Comparison of ENCODE assay signal across 13 cellular contexts in the genomic region with DNA sequence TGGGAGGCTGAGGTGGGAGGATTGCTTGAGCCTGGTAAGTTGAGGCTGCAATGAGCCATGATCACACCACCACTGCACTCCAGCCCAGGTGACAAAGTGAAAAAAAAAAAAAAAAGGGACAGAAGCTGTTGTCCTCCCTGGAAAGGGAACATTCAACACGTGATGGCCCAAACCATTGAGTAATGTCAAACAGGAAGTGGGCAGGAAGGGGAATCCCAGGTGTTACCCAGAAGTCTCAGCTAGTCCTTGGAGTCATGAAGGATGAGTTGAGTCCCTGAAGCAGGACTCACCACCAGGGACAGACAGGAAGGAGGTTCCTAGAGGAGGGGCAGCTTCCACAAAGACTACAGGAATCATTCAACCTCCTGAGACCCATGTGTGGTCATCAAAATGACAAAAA. TPM values are rescaled to one million over a fixed set of nuclear protein-coding genes. Genes with fewer than 3 reads are reported as not detected.
DNase-seq lines count a peak whose midpoint lies in the region; ATAC-seq, FAIRE-seq and TF ChIP-seq lines count a peak whose summit lies in the region.
"Had no signal": no experiment of that assay in that cellular context is flagged by ENCODE, and none has a peak within 500 bp of the region (broad histone marks: within the 10 kb centered on the region; RNA-seq: fewer than 3 reads in every experiment).

No MANE protein-coding gene starts in this region.

- RAD21 ChIA-PET in GM12878 (lab: Charles Lee; ENCODE audit: unreplicated experiment) = interaction anchor here (0.7 to 1.5 kb wide), 3 partner anchors 273 to 294 kb away, joined by 3 to 5 read pairs (median 4); no protein-coding TSS in a partner anchor

- H3K9me3 ChIP-seq in GM12878 (replicated peaks; ENCODE audit: control insufficient read depth, insufficient read depth, low read length) = no peaks in the 10 kb centered on the region; the same call in 1 of the 3 replicates
- H3K9me3 ChIP-seq: psoas muscle, SK-N-SH had no signal

- no peak; a peak in 1 of 4 replicates for TF ChIP-seq EP300 in GM12878 (IDR thresholded peaks at IDR 0.05; ENCODE audit: borderline replicate concordance in 1 of 2, control insufficient read depth in 1 of 2, low read depth in 2 of 2, low read length in 2 of 2)

- TF ChIP-seq CTCF in GM12878 (IDR thresholded peaks at IDR 0.05 in 2 of 3, conservative IDR thresholded peaks at IDR 0.05 in 1 of 3; ENCODE audit: control insufficient read depth in 2 of 3, extremely low read depth in 1 of 3, insufficient read depth in 1 of 3, low read depth in 3 of 3, low read length in 3 of 3) = no peak

- no peaks in the 10 kb centered on the region for H3K27me3 ChIP-seq in GM12878 (replicated peaks in 1 of 2; ENCODE audit: control insufficient read depth in 2 of 2, insufficient read depth in 2 of 2, low read length in 1 of 2)

- H3K4me1 Mint-ChIP-seq in activated naive CD4-positive, alpha-beta T cell treated with anti-CD3 and anti-CD28 coated beads, Interleukin-2, amount 10 ng/mL, durations not matched to agents 7 days and 5 days = peaks cover 14% of the 10 kb centered on the region
- peaks cover 15% of the 10 kb centered on the region for H3K4me1 Mint-ChIP-seq in stimulated activated naive CD8-positive, alpha-beta T cell treated with anti-CD3 and anti-CD28 coated beads, Interleukin-15, Interleukin-2, amounts not matched to agents 100 ng/mL and 50 ng/mL, for 24 hours (ENCODE audit: low read depth)

- H3K9ac ChIP-seq in GM12878 (ENCODE audit: control insufficient read depth, insufficient read depth, low read length) = no peak overlapping the region
- H3K9ac ChIP-seq: SK-N-SH had no signal

- no peak overlapping the region for H3K4me3 Mint-ChIP-seq in activated naive CD4-positive, alpha-beta T cell treated with anti-CD3 and anti-CD28 coated beads, Interleukin-2, amount 10 ng/mL, durations not matched to agents 7 days and 5 days
- no peak overlapping the region for H3K4me3 Mint-ChIP-seq in stimulated activated naive CD8-positive, alpha-beta T cell treated with anti-CD3 and anti-CD28 coated beads, Interleukin-15, Interleukin-2, amounts not matched to agents 100 ng/mL and 50 ng/mL, for 24 hours

- peak overlapping the region; percentile 25 for H2AFZ ChIP-seq in GM12878 (ENCODE audit: control insufficient read depth, low read depth, low read length)

- POLR2A ChIA-PET in GM12878 (lab: Charles Lee) = interaction anchor here (0.9 kb wide), 1 partner anchor 57 kb away, joined by 3 read pairs; no protein-coding TSS in a partner anchor

- H3K9me3 Mint-ChIP-seq in activated naive CD4-positive, alpha-beta T cell treated with anti-CD3 and anti-CD28 coated beads, Interleukin-2, amount 10 ng/mL, durations not matched to agents 7 days and 5 days = no peaks in the 10 kb centered on the region
- peaks cover 3% of the 10 kb centered on the region for H3K9me3 Mint-ChIP-seq in stimulated activated naive CD8-positive, alpha-beta T cell treated with anti-CD3 and anti-CD28 coated beads, Interleukin-15, Interleukin-2, amounts not matched to agents 100 ng/mL and 50 ng/mL, for 24 hours

- WGBS in GM12878 (ENCODE audit: insufficient coverage, insufficient replicate concordance, low lambda C conversion rate, missing lambda C conversion rate) = 0% methylated on average over 1 of the region's 1 CpG

- no peak for TF ChIP-seq RAD21 in GM12878 (IDR thresholded peaks at IDR 0.05; ENCODE audit: insufficient read depth, low read depth, low read length)

- FAIRE-seq in GM12878 (lab: Jason Lieb, UNC) = peak; percentile 78
- FAIRE-seq: endometrium, islet of Langerhans had no signal

- H3K4me1 ChIP-seq in GM12878 (ENCODE audit: control insufficient read depth, insufficient read depth, low read length) = peaks cover 5% of the 10 kb centered on the region; the same call in 1 of the 2 replicates
- H3K4me1 ChIP-seq: psoas muscle had no signal

- BruUV-seq in GM12878 (replicated peaks; lab: Mats Ljungman, UMichigan) = no TSS peak

- CTCF ChIA-PET in activated naive CD4-positive, alpha-beta T cell treated with anti-CD3 and anti-CD28 coated beads, Interleukin-2, amount 10 ng/mL, durations not matched to agents 7 days and 5 days (lab: Charles Lee) = no interaction called here
- CTCF ChIA-PET in GM12878 (lab: Yijun Ruan, JAX) = interaction anchor here (0.5 to 1.5 kb wide), 4 partner anchors 15 to 466 kb away, joined by 3 read pairs; no protein-coding TSS in a partner anchor

- H4K20me1 ChIP-seq in GM12878 (ENCODE audit: control insufficient read depth, insufficient read depth) = no peaks in the 10 kb centered on the region

- H3K27ac ChIP-seq in GM12878 (ENCODE audit: control insufficient read depth, insufficient read depth) = no peak overlapping the region
- H3K27ac ChIP-seq: psoas muscle had no signal

- intact Hi-C loops in GM12878 (cut with micrococcal nuclease; ENCODE audit: unreplicated experiment) = no loop called here

- H3K27ac Mint-ChIP-seq in activated naive CD4-positive, alpha-beta T cell treated with anti-CD3 and anti-CD28 coated beads, Interleukin-2, amount 10 ng/mL, durations not matched to agents 7 days and 5 days = no peak overlapping the region
- H3K27ac Mint-ChIP-seq in stimulated activated naive CD8-positive, alpha-beta T cell treated with anti-CD3 and anti-CD28 coated beads, Interleukin-15, Interleukin-2, amounts not matched to agents 100 ng/mL and 50 ng/mL, for 24 hours = peak overlapping the region; percentile 80

- SMC1A ChIA-PET in GM12878 (lab: Charles Lee; ENCODE audit: uncharacterized antibody, unreplicated experiment) = interaction anchor here (0.9 to 1.4 kb wide), 4 partner anchors 18 to 272 kb away, joined by 3 to 5 read pairs (median 3); no protein-coding TSS in a partner anchor

- peak; percentile 84 for ATAC-seq in GM12878
- ATAC-seq: psoas muscle had no signal

- H3K27me3 Mint-ChIP-seq in activated naive CD4-positive, alpha-beta T cell treated with anti-CD3 and anti-CD28 coated beads, Interleukin-2, amount 10 ng/mL, durations not matched to agents 7 days and 5 days = peaks cover 10% of the 10 kb centered on the region
- H3K27me3 Mint-ChIP-seq in stimulated activated naive CD8-positive, alpha-beta T cell treated with anti-CD3 and anti-CD28 coated beads, Interleukin-15, Interleukin-2, amounts not matched to agents 100 ng/mL and 50 ng/mL, for 24 hours = no peaks in the 10 kb centered on the region

- H3K36me3 Mint-ChIP-seq in activated naive CD4-positive, alpha-beta T cell treated with anti-CD3 and anti-CD28 coated beads, Interleukin-2, amount 10 ng/mL, durations not matched to agents 7 days and 5 days = no peaks in the 10 kb centered on the region
- no peaks in the 10 kb centered on the region for H3K36me3 Mint-ChIP-seq in stimulated activated naive CD8-positive, alpha-beta T cell treated with anti-CD3 and anti-CD28 coated beads, Interleukin-15, Interleukin-2, amounts not matched to agents 100 ng/mL and 50 ng/mL, for 24 hours (ENCODE audit: low read depth)

- H3K79me2 ChIP-seq in GM12878 (ENCODE audit: control insufficient read depth, insufficient read depth, low read length) = no peaks in the 10 kb centered on the region

- DNase-seq in activated naive CD4-positive, alpha-beta T cell treated with anti-CD3 and anti-CD28 coated beads, Interleukin-2, amount 10 ng/mL, durations not matched to agents 7 days and 5 days = peak; percentile 42
- DNase-seq in activated naive CD4-positive, alpha-beta T cell treated with Interleukin-2 at 50 U/mL for 16 hours = no peak
- DNase-seq in Kasumi-1 (lab: John Stamatoyannopoulos, UW) = peak; percentile 32 to 41
- peak; percentile 68 for DNase-seq in GM12878 (ENCODE audit: low read depth, low spot score)
- no peak for DNase-seq in NCI-H345 (lab: John Stamatoyannopoulos, UW)
- no peak for DNase-seq in NCI-H1436 (lab: John Stamatoyannopoulos, UW)
- no peak for DNase-seq in AG08395 (ENCODE audit: low spot score)
- DNase-seq: NCI-H1417 treated with DMSO at 0.1 percent for 48 hours, psoas muscle, SK-N-SH had no signal

- H3K4me2 ChIP-seq in GM12878 (ENCODE audit: control insufficient read depth, insufficient read depth) = no peak overlapping the region
- H3K4me2 ChIP-seq: SK-N-SH had no signal

- H3K36me3 ChIP-seq in GM12878 (ENCODE audit: control insufficient read depth in 2 of 2, insufficient read depth in 2 of 2, low read length in 1 of 2) = no peaks in the 10 kb centered on the region

- in situ Hi-C loops in GM12878 (cut with MboI) = no loop called here

- no peak overlapping the region for H3K4me3 ChIP-seq in GM12878
- H3K4me3 ChIP-seq: psoas muscle had no signal

- TF ChIP-seq POLR2A in GM12878 (IDR thresholded peaks at IDR 0.05; ENCODE audit: low read depth, low read length) = no peak

TF ChIP-seq in GM12878, 131 proteins besides CTCF, POLR2A, EP300 and RAD21 (continues in another document):
- peak; percentile 45; the same call in 1 of the 2 replicates for TF ChIP-seq BCL11A (IDR thresholded peaks at IDR 0.05; ENCODE audit: low read depth, low read length)
- TF ChIP-seq, protein P1, sequence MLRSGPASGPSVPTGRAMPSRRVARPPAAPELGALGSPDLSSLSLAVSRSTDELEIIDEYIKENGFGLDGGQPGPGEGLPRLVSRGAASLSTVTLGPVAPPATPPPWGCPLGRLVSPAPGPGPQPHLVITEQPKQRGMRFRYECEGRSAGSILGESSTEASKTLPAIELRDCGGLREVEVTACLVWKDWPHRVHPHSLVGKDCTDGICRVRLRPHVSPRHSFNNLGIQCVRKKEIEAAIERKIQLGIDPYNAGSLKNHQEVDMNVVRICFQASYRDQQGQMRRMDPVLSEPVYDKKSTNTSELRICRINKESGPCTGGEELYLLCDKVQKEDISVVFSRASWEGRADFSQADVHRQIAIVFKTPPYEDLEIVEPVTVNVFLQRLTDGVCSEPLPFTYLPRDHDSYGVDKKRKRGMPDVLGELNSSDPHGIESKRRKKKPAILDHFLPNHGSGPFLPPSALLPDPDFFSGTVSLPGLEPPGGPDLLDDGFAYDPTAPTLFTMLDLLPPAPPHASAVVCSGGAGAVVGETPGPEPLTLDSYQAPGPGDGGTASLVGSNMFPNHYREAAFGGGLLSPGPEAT (IDR thresholded peaks at IDR 0.05; ENCODE audit: low read depth) = peak; percentile 59; the same call in 1 of the 2 replicates

RNA-seq across cellular contexts. Expression of a gene that starts 19.8 kb away (rescaled TPM):
- 68.0 and 69.9 TPM in 2 replicates for total RNA-seq in GM12878 (2013; cell fraction: nucleolus; rRNA removed)
- 4.6 and 5.1 TPM in 2 replicates for total RNA-seq in GM12878 (2014; rRNA removed)
- 5.4 and 6.3 TPM in 2 replicates for total RNA-seq in GM12878 (2014; rRNA removed; fragmentation: Illumina TruSeq; extraction: Trizol)
- 41.7 and 43.2 TPM in 2 replicates for total RNA-seq in GM12878 (2021)
- polyA plus RNA-seq in GM12878 (2011; ENCODE audit: low read depth) = 8.0 TPM
- 2.1 and 3.8 TPM in 2 replicates for polyA plus RNA-seq in GM12878 (2011; rRNA removed)
- 7.6 and 13.2 TPM in 2 replicates for polyA plus RNA-seq in GM12878 (2011; cell fraction: cytosol; rRNA removed)
- 20.8 and 26.8 TPM in 2 replicates for polyA plus RNA-seq in GM12878 (2011; cell fraction: nucleus; rRNA removed)
- 18.2 and 19.7 TPM in 2 replicates for polyA plus RNA-seq in GM12878 (2012)
- polyA plus RNA-seq in GM12878 (2014; fragmentation: Illumina TruSeq; extraction: Trizol) = 13.6 and 16.8 TPM in 2 replicates
- 1 to 10 TPM; 1.4 to 1.7 TPM for polyA plus RNA-seq in GM12878 (2014; fragmentation: Nextera tagmentation; extraction: Ambion mirVana)
- 11.3 and 12.8 TPM in 2 replicates for polyA plus RNA-seq in GM12878 (2014; rRNA removed)
- polyA plus RNA-seq in GM12878 (2016; fragmentation: Nextera tagmentation; extraction: Ambion mirVana) = 1 to 10 TPM; 1.2 to 1.5 TPM
- polyA minus RNA-seq in GM12878 (2011; rRNA and poly(A)+ RNA removed) = 13.8 and 19.1 TPM in 2 replicates
- 15.9 and 18.3 TPM in 2 replicates for polyA minus RNA-seq in GM12878 (2011; cell fraction: cytosol; rRNA and poly(A)+ RNA removed)
- 13.7 and 25.9 TPM in 2 replicates for polyA minus RNA-seq in GM12878 (2011; cell fraction: nucleus; rRNA and poly(A)+ RNA removed)

Comparison
In these comparisons a context has a peak if more than half of its experiments do, and no peak if none do; other contexts are left out.
1. DNase-seq: peak in activated naive CD4-positive, alpha-beta T cell treated with anti-CD3 and anti-CD28 coated beads, Interleukin-2, amount 10 ng/mL, durations not matched to agents 7 days and 5 days (single experiment), Kasumi-1 (2 of 2) and GM12878 (single experiment); none in activated naive CD4-positive, alpha-beta T cell treated with Interleukin-2 at 50 U/mL for 16 hours (single experiment), NCI-H345 (single experiment), NCI-H1436 (single experiment) and AG08395 (single experiment).